In the genomic region with DNA sequence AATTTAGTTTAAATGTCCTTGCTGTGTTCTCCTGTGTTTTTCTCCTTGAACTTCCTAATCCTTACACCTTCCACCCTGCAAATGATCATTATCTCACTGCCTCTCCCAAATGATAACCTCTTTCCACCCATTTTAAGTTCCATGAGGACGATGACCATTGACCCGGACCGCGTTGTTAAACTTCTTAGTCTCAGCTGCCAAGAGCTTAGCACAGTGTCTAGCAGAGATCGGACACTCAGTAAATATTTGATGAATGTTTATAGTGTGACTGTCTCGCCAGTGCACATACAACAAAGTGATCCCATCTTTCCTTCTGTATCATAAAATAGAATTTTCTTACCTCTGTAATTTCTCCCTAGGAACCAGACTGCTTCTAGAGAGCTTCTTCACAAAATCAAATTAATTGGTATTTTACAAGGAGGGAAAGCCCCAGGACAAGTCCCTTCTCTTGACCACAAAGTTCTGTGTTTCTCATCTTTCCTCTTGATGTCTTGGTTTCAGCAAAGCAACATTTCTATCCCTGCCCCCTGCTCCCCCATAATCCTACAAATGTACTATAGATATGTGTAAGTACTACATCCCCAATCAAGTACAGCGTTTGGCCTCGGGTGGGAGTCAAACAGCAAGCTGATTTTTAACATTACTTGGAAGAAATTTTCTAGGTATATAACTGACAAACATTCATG, we compare ENCODE assay signal across 8 cellular contexts.
A peak's percentile ranks its signal among the peaks of the same experiment; 100 is the strongest.
DNase-seq lines count a peak whose midpoint lies in the region; ATAC-seq, FAIRE-seq and TF ChIP-seq lines count a peak whose summit lies in the region.

No MANE protein-coding gene starts in this region.

- no peak for TF ChIP-seq POLR2A in H54 (IDR thresholded peaks at IDR 0.05; ENCODE audit: low read depth, low read length)

- no peak for ATAC-seq in sciatic nerve
- ATAC-seq in HG03442 (IDR thresholded peaks at IDR 0.05; ENCODE audit: unreplicated experiment), result no peak

- DNase-seq in H54 (ENCODE audit: insufficient read length, low spot score), result no peak
- peak; percentile 30 for DNase-seq in activated CD4-positive, CD25-positive, alpha-beta regulatory T cell treated with anti-CD3 and anti-CD28 coated beads, Interleukin-2, amount 50 U/mL, for 72 hours
- DNase-seq in kidney tubule cell (ENCODE audit: low spot score), result peak; percentile 10
- DNase-seq in stimulated activated CD4-positive, alpha-beta T cell treated with anti-CD3 and anti-CD28 coated beads, TNF-alpha, amount 100 ng/mL, for 48 hours (ENCODE audit: low read depth in 3 of 3), result peak in 2 of 3 donors; percentile 3 to 23
- no peak for DNase-seq in posterior vena cava (ENCODE audit: low spot score)
- no peak for DNase-seq in sciatic nerve (ENCODE audit: low spot score)
- no peak for DNase-seq in NCI-H2171 treated with DMSO at 0.1 percent for 48 hours (lab: John Stamatoyannopoulos, UW)

- intact Hi-C loops in posterior vena cava (cut with DNase I) (loop anchor here in 1 of 2 donors (5.0 kb wide), 1 partner anchor 841 kb away; no protein-coding TSS in a partner anchor), sciatic nerve (cut with DNase I) (no loop called here)

- peak; percentile 58 for FAIRE-seq in H54 (lab: Jason Lieb, UNC)

Comparison
In these comparisons a context has a peak if more than half of its experiments do, and no peak if none do; other contexts are left out.
1. DNase-seq: peak in activated CD4-positive, CD25-positive, alpha-beta regulatory T cell treated with anti-CD3 and anti-CD28 coated beads, Interleukin-2, amount 50 U/mL, for 72 hours (single experiment), kidney tubule cell (single experiment) and stimulated activated CD4-positive, alpha-beta T cell treated with anti-CD3 and anti-CD28 coated beads, TNF-alpha, amount 100 ng/mL, for 48 hours (2 of 3); none in H54 (single experiment), posterior vena cava (single experiment), sciatic nerve (single experiment) and NCI-H2171 treated with DMSO at 0.1 percent for 48 hours (single experiment).